In the genomic region with DNA sequence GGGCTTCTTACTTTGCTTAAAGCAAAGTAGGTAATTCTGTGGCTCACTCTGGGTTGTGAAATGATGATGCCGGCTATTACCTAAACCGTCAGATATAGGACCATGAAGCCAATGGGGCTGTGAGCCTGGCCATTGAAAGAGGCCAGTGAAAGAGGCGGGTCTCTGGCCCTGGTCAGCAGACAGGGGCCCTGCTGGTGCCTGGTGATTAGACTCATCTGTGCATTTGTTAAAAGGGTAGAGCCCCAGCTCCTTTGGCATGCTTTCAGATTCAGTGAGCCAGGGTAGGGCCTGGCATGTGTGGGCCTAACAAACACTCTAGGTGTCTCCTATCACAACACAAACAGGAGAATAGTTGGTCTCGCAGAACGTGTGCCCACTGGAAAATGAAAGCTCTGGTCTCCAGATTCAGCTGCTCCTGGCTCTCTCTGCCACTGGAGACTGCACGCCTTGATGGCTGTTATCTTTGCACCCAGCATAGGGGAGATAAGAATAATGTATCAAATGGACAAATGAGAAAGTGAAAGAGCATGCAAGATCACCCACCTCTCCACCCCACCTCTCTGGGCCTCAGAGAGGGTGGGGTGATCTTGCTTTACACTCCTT, we compare ENCODE assay signal across 1 cellular context.
TF ChIP-seq lines count a peak whose summit lies in the region.

No MANE protein-coding gene starts in this region.

TF ChIP-seq in SK-N-SH, 30 proteins besides CTCF, POLR2A, EP300 and RAD21 (continued from another document):
- TF ChIP-seq NRF1 (IDR thresholded peaks at IDR 0.05; ENCODE audit: low read depth, low read length) (no peak), FOXJ3 (CRISPR knock-in tag; IDR thresholded peaks at IDR 0.05) (peak; percentile 71; the same call in 1 of the 2 replicates), MXI1 (IDR thresholded peaks at IDR 0.05; ENCODE audit: low read depth, low read length) (peak; percentile 75), EZH2phosphoT487 (IDR thresholded peaks at IDR 0.05; ENCODE audit: borderline replicate concordance, low read depth) (no peak), TCF12 (IDR thresholded peaks at IDR 0.05) (no peak), SMC3 (IDR thresholded peaks at IDR 0.05; ENCODE audit: low read depth, low read length) (no peak), TAF1 (IDR thresholded peaks at IDR 0.05; ENCODE audit: borderline replicate concordance, low read depth, low read length) (no peak), SIN3A (IDR thresholded peaks at IDR 0.05; ENCODE audit: borderline replicate concordance, low read depth, low read length) (no peak), ELF1 (IDR thresholded peaks at IDR 0.05) (no peak), MEF2A (IDR thresholded peaks at IDR 0.05; ENCODE audit: borderline replicate concordance, low read depth) (no peak), RFX5 (IDR thresholded peaks at IDR 0.05; ENCODE audit: low read length) (no peak), CHD2 (IDR thresholded peaks at IDR 0.05; ENCODE audit: low read length, partially characterized antibody) (peak; percentile 34), TEAD4 (IDR thresholded peaks at IDR 0.05; ENCODE audit: borderline replicate concordance, insufficient read depth) (no peak)
- TF ChIP-seq, protein P1, sequence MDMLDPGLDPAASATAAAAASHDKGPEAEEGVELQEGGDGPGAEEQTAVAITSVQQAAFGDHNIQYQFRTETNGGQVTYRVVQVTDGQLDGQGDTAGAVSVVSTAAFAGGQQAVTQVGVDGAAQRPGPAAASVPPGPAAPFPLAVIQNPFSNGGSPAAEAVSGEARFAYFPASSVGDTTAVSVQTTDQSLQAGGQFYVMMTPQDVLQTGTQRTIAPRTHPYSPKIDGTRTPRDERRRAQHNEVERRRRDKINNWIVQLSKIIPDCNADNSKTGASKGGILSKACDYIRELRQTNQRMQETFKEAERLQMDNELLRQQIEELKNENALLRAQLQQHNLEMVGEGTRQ (IDR thresholded peaks at IDR 0.05; ENCODE audit: borderline replicate concordance, low read depth, low read length) = no peak
